Comparison of ENCODE assay signal across 1 cellular context in the genomic region with DNA sequence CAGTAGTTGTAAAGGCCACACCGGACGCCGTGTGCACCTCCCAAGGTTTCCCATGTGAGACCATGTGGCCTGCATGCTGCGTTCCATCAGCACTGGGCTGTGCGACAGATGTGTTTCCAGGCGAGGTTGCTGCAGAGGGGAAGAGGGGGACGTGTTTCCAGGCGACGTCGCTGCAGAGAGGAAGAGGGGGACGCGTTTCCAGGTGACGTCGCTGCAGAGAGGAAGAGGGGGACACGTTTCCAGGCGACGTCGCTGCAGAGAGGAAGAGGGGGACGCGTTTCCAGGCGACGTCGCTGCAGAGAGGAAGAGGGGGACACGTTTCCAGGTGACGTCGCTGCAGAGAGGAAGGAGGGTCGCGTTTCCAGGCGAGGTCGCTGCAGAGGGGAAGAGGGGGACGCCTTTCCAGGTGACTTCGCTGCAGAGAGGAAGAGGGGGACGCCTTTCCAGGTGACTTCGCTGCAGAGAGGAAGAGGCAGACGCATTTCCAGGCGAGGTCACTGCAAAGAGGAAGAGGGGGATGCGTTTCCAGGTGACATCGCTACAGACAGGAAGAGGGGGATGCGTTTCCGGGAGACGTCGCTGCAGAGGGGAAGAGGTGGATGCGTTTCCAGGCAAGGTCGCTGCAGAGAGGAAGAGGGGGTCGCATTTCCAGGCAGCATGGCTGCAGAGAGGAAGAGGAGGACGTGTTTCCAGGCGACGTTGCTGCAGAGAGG.
TF ChIP-seq lines count a peak whose summit lies in the region.

No MANE protein-coding gene starts in this region.

TF ChIP-seq in GM23338, 12 proteins besides CTCF, POLR2A, EP300 and RAD21:
- TF ChIP-seq JUNB (IDR thresholded peaks at IDR 0.05; ENCODE audit: unreplicated experiment) (no peak), EZH2phosphoT487 (IDR thresholded peaks at IDR 0.05; ENCODE audit: unreplicated experiment) (no peak)
TF ChIP-seq in GM23338: peak in this region for 0.
